In genomic region chrX:153727108-153727931, GRCh38 we compare ENCODE assay signal across 6 cellular contexts. TPM values are rescaled to one million over a fixed set of nuclear protein-coding genes. Genes with fewer than 3 reads are reported as not detected.
DNase-seq lines count a peak whose midpoint lies in the region; ATAC-seq and TF ChIP-seq lines count a peak whose summit lies in the region.

No MANE protein-coding gene starts in this region.

- H2AFZ ChIP-seq in fibroblast of lung (ENCODE audit: low read length): no peak overlapping the region

- DNase-seq in BJ (ENCODE audit: low read depth) (no peak), NCI-H345 (lab: John Stamatoyannopoulos, UW) (peak; percentile 74), fibroblast of lung (ENCODE audit: low read depth in 2 of 2) (peak; percentile 22 to 24), NAMALWA (ENCODE audit: low spot score) (no peak)

- no peaks in the 10 kb centered on the region for H3K9me3 ChIP-seq in fibroblast of lung (ENCODE audit: control insufficient read depth, insufficient read depth, low read depth, low read length)

- ATAC-seq in GM19351 (IDR thresholded peaks at IDR 0.05; ENCODE audit: unreplicated experiment): no peak

- H3K4me3 ChIP-seq in BJ (ENCODE audit: low read depth, low read length) (peak overlapping the region; percentile 3), fibroblast of lung (replicated peaks in 1 of 4; ENCODE audit: control extremely low read depth in 1 of 4, insufficient read depth in 1 of 4, low read depth in 3 of 4, low read length in 4 of 4) (peak overlapping the region in 1 of 4 experiments; percentile 38), skin epidermis (peak overlapping the region in 3 of 7 experiments; percentile 18 to 76 (median 75))

- POLR2A ChIA-PET in BJ (lab: Charles Lee): no interaction called here

- H3K9ac ChIP-seq in fibroblast of lung (ENCODE audit: insufficient read depth, low read length): no peak overlapping the region

- H3K27me3 ChIP-seq in BJ (ENCODE audit: control insufficient read depth, insufficient read depth, low read length) (no peaks in the 10 kb centered on the region), fibroblast of lung (ENCODE audit: control insufficient read depth, insufficient read depth, low read length) (no peaks in the 10 kb centered on the region)

- H3K27ac ChIP-seq in fibroblast of lung (ENCODE audit: insufficient read depth, low read length) (peak overlapping the region; percentile 71), skin epidermis (peak overlapping the region in 19 of 21 experiments; percentile 38 to 94 (median 78))

- H3K4me2 ChIP-seq in fibroblast of lung (ENCODE audit: extremely low read depth, insufficient read depth, low read length): peak overlapping the region; percentile 64

- H3K79me2 ChIP-seq in fibroblast of lung (ENCODE audit: control insufficient read depth, insufficient read depth, low read length): peaks cover 9% of the 10 kb centered on the region

- peaks cover 10% of the 10 kb centered on the region for H3K4me1 ChIP-seq in fibroblast of lung (ENCODE audit: control insufficient read depth, extremely low read depth, insufficient read depth, low read length)

- H3K36me3 ChIP-seq in BJ (ENCODE audit: control insufficient read depth, insufficient read depth, low read length) (no peaks in the 10 kb centered on the region), fibroblast of lung (ENCODE audit: control insufficient read depth, insufficient read depth, low read length) (no peaks in the 10 kb centered on the region)

- TF ChIP-seq CTCF in BJ (IDR thresholded peaks at IDR 0.05; ENCODE audit: insufficient read depth, low read depth, low read length) (no peak), fibroblast of lung (conservative IDR thresholded peaks at IDR 0.05 in 1 of 2, IDR thresholded peaks at IDR 0.05 in 1 of 2; ENCODE audit: low read depth in 1 of 2, low read length in 2 of 2) (no peak)

- CTCF ChIA-PET in BJ (lab: Yijun Ruan, JAX): interaction anchor here (1.2 kb wide), 1 partner anchor 17 kb away, joined by 3 read pairs; no protein-coding TSS in a partner anchor

- no peaks in the 10 kb centered on the region for H4K20me1 ChIP-seq in fibroblast of lung (ENCODE audit: control insufficient read depth, extremely low read depth, insufficient read depth, low read length)

RNA-seq across cellular contexts. Expression of gene ABCD1, which starts 2.7 kb away (rescaled TPM):
- polyA plus RNA-seq in BJ (2011; rRNA removed): 4.3 and 9.2 TPM in 2 replicates
- polyA minus RNA-seq in BJ (2011; rRNA and poly(A)+ RNA removed): 6.6 and 8.2 TPM in 2 replicates
- total RNA-seq in fibroblast of lung: 6.9 and 12.7 TPM in 2 replicates
- polyA plus RNA-seq in fibroblast of lung: 4.0 and 4.6 TPM in 2 replicates
- polyA plus RNA-seq in fibroblast of lung (2012): 10.7 and 14.4 TPM in 2 replicates
- 12.1 and 13.0 TPM in 2 replicates for polyA minus RNA-seq in fibroblast of lung (ENCODE audit: low replicate concordance)

RNA-seq across cellular contexts. Expression of gene BCAP31, which starts 3.1 kb away (rescaled TPM):
- polyA plus RNA-seq in BJ (2011; rRNA removed) (204 and 222 TPM in 2 replicates), fibroblast of lung (94.0 and 114 TPM in 2 replicates)
- polyA minus RNA-seq in BJ (2011; rRNA and poly(A)+ RNA removed): 73.3 and 109 TPM in 2 replicates
- total RNA-seq in fibroblast of lung: 94.8 and 133 TPM in 2 replicates
- polyA plus RNA-seq in fibroblast of lung (2012): 138 and 160 TPM in 2 replicates
- 160 and 202 TPM in 2 replicates for polyA minus RNA-seq in fibroblast of lung (ENCODE audit: low replicate concordance)

RNA-seq across cellular contexts. Expression of gene PLXNB3, which starts 36.7 kb away (rescaled TPM):
- polyA plus RNA-seq in BJ (2011; rRNA removed) (4.7 and 8.2 TPM in 2 replicates), fibroblast of lung (1.6 and 1.9 TPM in 2 replicates)
- polyA minus RNA-seq in BJ (2011; rRNA and poly(A)+ RNA removed): 4.5 and 5.2 TPM in 2 replicates
- 1.0 and 4.3 TPM in 2 replicates for total RNA-seq in fibroblast of lung
- 2.6 and 3.4 TPM in 2 replicates for polyA plus RNA-seq in fibroblast of lung (2012)
- 8.6 and 9.2 TPM in 2 replicates for polyA minus RNA-seq in fibroblast of lung (ENCODE audit: low replicate concordance)

RNA-seq across cellular contexts. Expression of gene SLC6A8, which starts 39.6 kb away (rescaled TPM):
- polyA plus RNA-seq in BJ (2011; rRNA removed): 8.3 and 11.9 TPM in 2 replicates
- polyA minus RNA-seq in BJ (2011; rRNA and poly(A)+ RNA removed): 21.5 and 24.3 TPM in 2 replicates
- 9.8 and 11.1 TPM in 2 replicates for total RNA-seq in fibroblast of lung
- polyA plus RNA-seq in fibroblast of lung: 7.7 and 13.2 TPM in 2 replicates
- polyA plus RNA-seq in fibroblast of lung (2012): 12.5 and 24.0 TPM in 2 replicates
- polyA minus RNA-seq in fibroblast of lung (ENCODE audit: low replicate concordance): 44.6 and 70.2 TPM in 2 replicates

RNA-seq across cellular contexts. Expression of gene SRPK3, which starts 53.5 kb away (rescaled TPM):
- 0.44 and 1.1 TPM in 2 replicates for polyA plus RNA-seq in BJ (2011; rRNA removed)
- 0.57 TPM in 1 of 2 replicates, not detected in the other for polyA minus RNA-seq in BJ (2011; rRNA and poly(A)+ RNA removed)
- total RNA-seq in fibroblast of lung: 0.51 and 0.83 TPM in 2 replicates
- polyA plus RNA-seq in fibroblast of lung: 0.15 and 0.40 TPM in 2 replicates
- polyA plus RNA-seq in fibroblast of lung (2012): 0.26 and 0.31 TPM in 2 replicates
- 4.6 TPM in 1 of 2 replicates, not detected in the other for polyA minus RNA-seq in fibroblast of lung (ENCODE audit: low replicate concordance)

Comparison
In these comparisons a context has a peak if more than half of its experiments do, and no peak if none do; other contexts are left out.
1. DNase-seq: peak in NCI-H345 (single experiment) and fibroblast of lung (2 of 2); none in BJ (single experiment) and NAMALWA (single experiment).